In the genomic region with DNA sequence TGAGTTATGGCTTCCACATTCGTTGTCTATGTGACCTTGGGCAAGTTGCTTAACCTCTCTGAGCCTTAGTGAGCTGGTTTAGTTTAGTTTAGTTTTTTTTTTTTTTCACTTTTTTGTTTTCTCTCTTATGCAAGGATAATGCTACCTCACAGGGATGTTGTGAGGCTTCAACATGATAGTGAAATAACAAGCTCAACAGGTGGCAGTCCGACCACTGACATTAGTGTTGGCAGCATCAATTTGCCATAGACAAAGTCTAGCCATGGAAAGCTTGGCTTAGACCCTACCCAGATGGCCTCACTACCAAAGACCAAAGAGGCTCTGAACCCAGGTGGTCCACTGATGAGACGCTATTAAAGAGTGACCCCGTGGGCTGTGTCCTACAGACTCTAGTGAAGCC, we compare ENCODE assay signal across 34 cellular contexts.
"Had no signal": no experiment of that assay in that cellular context is flagged by ENCODE, and none has a peak within 500 bp of the region (broad histone marks: within the 10 kb centered on the region; RNA-seq: fewer than 3 reads in every experiment).

No MANE protein-coding gene starts in this region.

- H3K27me3 ChIP-seq: MG63 had no signal

- DNase-seq: Karpas-422, Kasumi-1, MG63, MM.1S, MV-4-11, NCI-H1048, NCI-H1092, NCI-H1092 treated with DMSO at 0.1 percent for 48 hours, NCI-H1105, NCI-H1105 treated with DMSO at 0.1 percent for 48 hours, NCI-H1417, NCI-H1417 treated with DMSO at 0.1 percent for 48 hours, NCI-H1436, NCI-H1436 treated with DMSO at 0.1 percent for 48 hours, NCI-H146, NCI-H1694, NCI-H1694 treated with DMSO at 0.1 percent for 48 hours, NCI-H187, NCI-H187 treated with DMSO at 0.1 percent for 48 hours, NCI-H1930, NCI-H2029, NCI-H2029 treated with DMSO at 0.1 percent for 48 hours, NCI-H2081 treated with DMSO at 0.1 percent for 48 hours, NCI-H2107, NCI-H2171, NCI-H2171 treated with DMSO at 0.1 percent for 48 hours, NCI-H2227 treated with DMSO at 0.1 percent for 48 hours, NCI-H226, NCI-H345, NCI-H446, NCI-H446 treated with DMSO at 0.1 percent for 48 hours, NCI-H510A, NCI-H510A treated with DMSO at 0.1 percent for 48 hours, NCI-H524 had no signal

- H3K4me3 ChIP-seq: MG63 had no signal

- H3K9me3 ChIP-seq: MG63 had no signal

- H3K36me3 ChIP-seq: MG63 had no signal
